7 cellular contexts compared by ENCODE assay signal in genomic region chr2:70901235-70902066, GRCh38. TPM values are rescaled to one million over a fixed set of nuclear protein-coding genes. Genes with fewer than 3 reads are reported as not detected.
A peak's percentile ranks its signal among the peaks of the same experiment; 100 is the strongest.
DNase-seq lines count a peak whose midpoint lies in the region; ATAC-seq lines count a peak whose summit lies in the region.

No MANE protein-coding gene starts in this region.

- H4K20me1 ChIP-seq in GM23248 (ENCODE audit: insufficient read depth): no peaks in the 10 kb centered on the region

- ATAC-seq in HG02642 (IDR thresholded peaks at IDR 0.05; ENCODE audit: poor library complexity, unreplicated experiment) (no peak), HG02610 (IDR thresholded peaks at IDR 0.05; ENCODE audit: unreplicated experiment) (no peak), HG03354 (IDR thresholded peaks at IDR 0.05; ENCODE audit: poor library complexity, severe bottlenecking, unreplicated experiment) (no peak)

- H3K27me3 ChIP-seq in GM23248 (replicated peaks; ENCODE audit: insufficient read depth) (peaks cover 34% of the 10 kb centered on the region), duodenal mucosa (ENCODE audit: control insufficient read depth in 1 of 2, insufficient read depth in 2 of 2, low read length in 2 of 2) (peaks cover 80 to 94% of the 10 kb centered on the region in 2 donors)

- in situ Hi-C loops in GM23248 (cut with MboI): no loop called here

- H3K27ac ChIP-seq in GM23248 (no peak overlapping the region), duodenal mucosa (ENCODE audit: low read depth, low read length) (no peak overlapping the region), mesodermal cell (ENCODE audit: low read depth, low read length, severe bottlenecking) (no peak overlapping the region)

- peak overlapping the region; percentile 65 for H3K9ac ChIP-seq in GM23248
- H3K9ac ChIP-seq in duodenal mucosa (ENCODE audit: low read depth in 1 of 2, low read length in 2 of 2): no peak overlapping the region

- H3K9me3 ChIP-seq in GM23248 (ENCODE audit: low read depth) (no peaks in the 10 kb centered on the region), duodenal mucosa (ENCODE audit: control insufficient read depth in 1 of 2, low read length in 2 of 2) (no peaks in the 10 kb centered on the region), mesodermal cell (ENCODE audit: control insufficient read depth, low read length) (no peaks in the 10 kb centered on the region)

- H3K79me2 ChIP-seq in GM23248 (ENCODE audit: insufficient read depth): no peaks in the 10 kb centered on the region

- no peaks in the 10 kb centered on the region for H3K36me3 ChIP-seq in GM23248 (ENCODE audit: low read depth)
- no peaks in the 10 kb centered on the region for H3K36me3 ChIP-seq in duodenal mucosa (ENCODE audit: control insufficient read depth in 1 of 2, insufficient read depth in 2 of 2, low read length in 2 of 2)
- H3K36me3 ChIP-seq in mesodermal cell (ENCODE audit: control insufficient read depth, insufficient read depth, low read length): no peaks in the 10 kb centered on the region

- no peaks in the 10 kb centered on the region for H3K4me1 ChIP-seq in GM23248 (ENCODE audit: insufficient read depth)
- H3K4me1 ChIP-seq in duodenal mucosa (ENCODE audit: control insufficient read depth in 1 of 2, insufficient read depth in 2 of 2, low read length in 2 of 2): peaks cover 0 to 11% of the 10 kb centered on the region in 2 donors
- peaks cover 5% of the 10 kb centered on the region for H3K4me1 ChIP-seq in mesodermal cell (ENCODE audit: control insufficient read depth, insufficient read depth, low read length, poor library complexity, severe bottlenecking)

- 18 to 21% methylated on average over 68 to 76 of the region's 77 CpGs for WGBS in GM23248 (ENCODE audit: low coverage in 1 of 2, low lambda C conversion rate in 2 of 2, missing lambda C conversion rate in 2 of 2), 2 experiments
- WGBS in mesodermal cell (ENCODE audit: insufficient coverage in 2 of 2), 2 experiments: 1 to 2% methylated on average over 61 to 66 of the region's 77 CpGs

- peak overlapping the region; percentile 79 for H2AFZ ChIP-seq in GM23248

- peak overlapping the region; percentile 82 for H3K4me2 ChIP-seq in GM23248 (ENCODE audit: unreplicated experiment)

- DNase-seq in GM23248: peak; percentile 62
- peak; percentile 25 for DNase-seq in NCI-H345 (lab: John Stamatoyannopoulos, UW)

- H3K4me3 ChIP-seq in GM23248 (peak overlapping the region; percentile 75), duodenal mucosa (ENCODE audit: low read depth in 1 of 2, low read length in 2 of 2) (peak overlapping the region; percentile 44 to 69), mesodermal cell (ENCODE audit: extremely low read depth, insufficient read depth, low read length, poor library complexity, severe bottlenecking) (peak overlapping the region; percentile 37)

- H3F3A ChIP-seq in GM23248 (ENCODE audit: insufficient read depth): no peaks in the 10 kb centered on the region

- no peaks in the 10 kb centered on the region for H3K9me2 ChIP-seq in GM23248 (ENCODE audit: insufficient read depth)

RNA-seq across cellular contexts. Expression of gene VAX2, which starts 1.1 kb away (rescaled TPM):
- 1.1 and 2.0 TPM in 2 replicates for total RNA-seq in GM23248 (2014; rRNA removed; shearing (Covaris generic))
- 0.85 and 1.5 TPM in 2 replicates for polyA plus RNA-seq in GM23248 (2016; fragmentation: Nextera tagmentation; extraction: Ambion mirVana)
- not detected for polyA plus RNA-seq in mesodermal cell (2013, experiment 1 of 2)
- 0.25 TPM for polyA plus RNA-seq in mesodermal cell (2013, experiment 2 of 2)

RNA-seq across cellular contexts. Expression of gene ATP6V1B1, which starts 34.2 kb away (rescaled TPM):
- total RNA-seq in GM23248 (2014; rRNA removed; shearing (Covaris generic)): not detected in 2 replicates
- 0.60 TPM in 1 of 2 replicates, not detected in the other for polyA plus RNA-seq in GM23248 (2016; fragmentation: Nextera tagmentation; extraction: Ambion mirVana)
- polyA plus RNA-seq in mesodermal cell (2013, experiment 1 of 2): not detected
- polyA plus RNA-seq in mesodermal cell (2013, experiment 2 of 2): not detected
